In the genomic region with DNA sequence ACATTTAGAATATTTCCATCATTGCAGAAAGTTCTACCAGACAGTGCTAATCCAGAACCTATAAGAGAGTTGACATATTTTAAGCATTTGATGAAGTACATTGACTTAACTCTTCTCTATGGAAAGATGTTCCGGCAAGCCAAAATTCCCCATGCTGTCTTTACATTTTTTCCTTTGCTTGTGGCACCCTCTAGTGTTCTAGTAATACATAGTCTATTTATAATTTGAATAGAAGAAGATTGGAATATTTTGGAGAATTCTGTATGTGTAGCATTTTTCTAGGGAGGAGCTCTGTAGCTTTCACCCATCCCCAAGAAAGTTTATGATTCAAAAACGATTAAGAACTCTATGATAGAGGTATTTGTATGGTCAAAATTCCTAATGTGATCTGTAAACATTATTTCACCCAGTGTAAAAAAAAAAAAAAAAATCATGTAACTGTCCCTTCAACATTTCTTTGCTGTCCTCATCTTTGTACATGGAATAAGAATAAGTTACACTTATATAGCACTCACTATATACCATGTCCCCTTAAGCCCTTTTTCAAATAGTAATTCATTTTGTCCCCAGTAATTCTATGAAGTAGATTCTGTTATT, we compare ENCODE assay signal across 8 cellular contexts. TPM values are rescaled to one million over a fixed set of nuclear protein-coding genes. Genes with fewer than 3 reads are reported as not detected.
DNase-seq lines count a peak whose midpoint lies in the region; ATAC-seq and TF ChIP-seq lines count a peak whose summit lies in the region.

No MANE protein-coding gene starts in this region.

- TF ChIP-seq CTCF in AG10803 (conservative IDR thresholded peaks at IDR 0.05; ENCODE audit: low read length) (peak; percentile 64), HFF-Myc (IDR thresholded peaks at IDR 0.05; ENCODE audit: low read depth, low read length, missing control alignments) (peak; percentile 34), OCI-LY3 (IDR thresholded peaks at IDR 0.05; ENCODE audit: low read depth, low read length) (peak; percentile 54), epithelial cell of esophagus (IDR thresholded peaks at IDR 0.05; ENCODE audit: insufficient read depth, low read depth, low read length, missing control alignments) (peak; percentile 45), parathyroid adenoma (IDR thresholded peaks at IDR 0.05) (peak; percentile 52)

- no peak overlapping the region for H3K27ac Mint-ChIP-seq in activated naive CD8-positive, alpha-beta T cell treated with anti-CD3 and anti-CD28 coated beads for 36 hours

- no peaks in the 10 kb centered on the region for H3K4me1 ChIP-seq in OCI-LY3 (ENCODE audit: low read length)
- no peaks in the 10 kb centered on the region for H3K4me1 ChIP-seq in parathyroid adenoma

- H2AFZ ChIP-seq in OCI-LY3 (ENCODE audit: low read depth, low read length) (no peak overlapping the region), parathyroid adenoma (no peak overlapping the region)

- H3K27me3 Mint-ChIP-seq in activated naive CD8-positive, alpha-beta T cell treated with anti-CD3 and anti-CD28 coated beads for 36 hours: no peaks in the 10 kb centered on the region

- no peak overlapping the region for H3K4me3 Mint-ChIP-seq in activated naive CD8-positive, alpha-beta T cell treated with anti-CD3 and anti-CD28 coated beads for 36 hours

- no peak overlapping the region for H3K4me2 ChIP-seq in OCI-LY3 (ENCODE audit: low read length)
- no peak overlapping the region for H3K4me2 ChIP-seq in parathyroid adenoma (ENCODE audit: low read length)

- no peak overlapping the region for H3K4me3 ChIP-seq in AG10803 (ENCODE audit: low read length)
- no peak overlapping the region for H3K4me3 ChIP-seq in HFF-Myc (replicated peaks; ENCODE audit: low read depth, low read length)
- H3K4me3 ChIP-seq in OCI-LY3 (ENCODE audit: low read length): no peak overlapping the region
- H3K4me3 ChIP-seq in epithelial cell of esophagus (ENCODE audit: low read length): no peak overlapping the region
- H3K4me3 ChIP-seq in parathyroid adenoma (ENCODE audit: low read depth, low read length): no peak overlapping the region

- H3K9me3 Mint-ChIP-seq in activated naive CD8-positive, alpha-beta T cell treated with anti-CD3 and anti-CD28 coated beads for 36 hours: no peaks in the 10 kb centered on the region

- H3K9me3 ChIP-seq in OCI-LY3 (ENCODE audit: insufficient read depth, low read length) (no peaks in the 10 kb centered on the region), parathyroid adenoma (ENCODE audit: control insufficient read depth, low read length) (no peaks in the 10 kb centered on the region)

- H3K4me1 Mint-ChIP-seq in activated naive CD8-positive, alpha-beta T cell treated with anti-CD3 and anti-CD28 coated beads for 36 hours: peaks cover 31% of the 10 kb centered on the region

- H3K9ac ChIP-seq in OCI-LY3 (ENCODE audit: low read length) (no peak overlapping the region), parathyroid adenoma (no peak overlapping the region)

- H3K27ac ChIP-seq in OCI-LY3 (ENCODE audit: low read length) (no peak overlapping the region), parathyroid adenoma (no peak overlapping the region)

- H4K20me1 ChIP-seq in OCI-LY3 (ENCODE audit: insufficient read depth, low read length): no peaks in the 10 kb centered on the region

- DNase-seq in AG10803 (ENCODE audit: low read depth) (peak; percentile 62), HFF-Myc (ENCODE audit: extremely low read depth, low read depth) (no peak), epithelial cell of esophagus (ENCODE audit: low read depth) (peak; percentile 62), iPS-NIHi11 (ENCODE audit: low spot score) (no peak)
- DNase-seq in activated naive CD8-positive, alpha-beta T cell treated with anti-CD3 and anti-CD28 coated beads for 36 hours: no peak

- H3K79me2 ChIP-seq in OCI-LY3 (ENCODE audit: low read length): peaks cover 16% of the 10 kb centered on the region; the same call in 1 of the 2 replicates
- peaks cover 4% of the 10 kb centered on the region for H3K79me2 ChIP-seq in parathyroid adenoma

- no peak for ATAC-seq in HG03280 (IDR thresholded peaks at IDR 0.05; ENCODE audit: unreplicated experiment)

- H3K36me3 ChIP-seq in OCI-LY3 (replicated peaks; ENCODE audit: low read depth, low read length) (no peaks in the 10 kb centered on the region), parathyroid adenoma (ENCODE audit: control insufficient read depth, insufficient read depth, low read length) (no peaks in the 10 kb centered on the region)

- no peaks in the 10 kb centered on the region for H3K27me3 ChIP-seq in OCI-LY3 (ENCODE audit: low read depth, low read length)
- H3K27me3 ChIP-seq in parathyroid adenoma (ENCODE audit: control insufficient read depth, insufficient read depth, low read length): no peaks in the 10 kb centered on the region

- H3K36me3 Mint-ChIP-seq in activated naive CD8-positive, alpha-beta T cell treated with anti-CD3 and anti-CD28 coated beads for 36 hours: peaks cover 13% of the 10 kb centered on the region

RNA-seq across cellular contexts. Expression of a gene that starts 33.2 kb away (rescaled TPM):
- total RNA-seq in activated naive CD8-positive, alpha-beta T cell treated with anti-CD3 and anti-CD28 coated beads for 36 hours: 10 to 100 TPM; 17.9 to 20.4 TPM

Comparison
In these comparisons a context has a peak if more than half of its experiments do, and no peak if none do; other contexts are left out.
1. DNase-seq: peak in AG10803 (single experiment) and epithelial cell of esophagus (single experiment); none in HFF-Myc (single experiment), iPS-NIHi11 (single experiment) and activated naive CD8-positive, alpha-beta T cell treated with anti-CD3 and anti-CD28 coated beads for 36 hours (single experiment).
2. Peak in every context shown above with its lines, with median percentiles within 50 percentile points of each other: CTCF ChIP-seq.